In genomic region chr7:16740623-16740953, GRCh38 we compare ENCODE assay signal across 3 cellular contexts.
TF ChIP-seq lines count a peak whose summit lies in the region.

No MANE protein-coding gene starts in this region.

TF ChIP-seq in A549, 52 proteins besides CTCF, POLR2A, EP300 and RAD21:
- TF ChIP-seq TFCP2L1 (CRISPR knock-in tag; IDR thresholded peaks at IDR 0.05) (no peak), FOXS1 (CRISPR knock-in tag; IDR thresholded peaks at IDR 0.05) (no peak), TP53 (CRISPR knock-in tag; IDR thresholded peaks at IDR 0.05) (no peak), NR3C1 (IDR thresholded peaks at IDR 0.05) (no peak), ZFP36 (IDR thresholded peaks at IDR 0.05; ENCODE audit: borderline replicate concordance, partially characterized antibody) (no peak), MAZ (IDR thresholded peaks at IDR 0.05; ENCODE audit: borderline replicate concordance, low read depth, low read length) (no peak), HOXB5 (CRISPR knock-in tag; IDR thresholded peaks at IDR 0.05) (no peak), KDM1A (IDR thresholded peaks at IDR 0.05; ENCODE audit: low read depth) (no peak), FOSB (CRISPR knock-in tag; IDR thresholded peaks at IDR 0.05) (no peak), CEBPB (IDR thresholded peaks at IDR 0.05) (no peak), CBX2 (IDR thresholded peaks at IDR 0.05; ENCODE audit: borderline replicate concordance, low read depth) (no peak)
- TF ChIP-seq, protein P1, sequence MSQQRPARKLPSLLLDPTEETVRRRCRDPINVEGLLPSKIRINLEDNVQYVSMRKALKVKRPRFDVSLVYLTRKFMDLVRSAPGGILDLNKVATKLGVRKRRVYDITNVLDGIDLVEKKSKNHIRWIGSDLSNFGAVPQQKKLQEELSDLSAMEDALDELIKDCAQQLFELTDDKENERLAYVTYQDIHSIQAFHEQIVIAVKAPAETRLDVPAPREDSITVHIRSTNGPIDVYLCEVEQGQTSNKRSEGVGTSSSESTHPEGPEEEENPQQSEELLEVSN (IDR thresholded peaks at IDR 0.05; ENCODE audit: borderline replicate concordance, low read depth) = no peak
- TF ChIP-seq, protein P2, sequence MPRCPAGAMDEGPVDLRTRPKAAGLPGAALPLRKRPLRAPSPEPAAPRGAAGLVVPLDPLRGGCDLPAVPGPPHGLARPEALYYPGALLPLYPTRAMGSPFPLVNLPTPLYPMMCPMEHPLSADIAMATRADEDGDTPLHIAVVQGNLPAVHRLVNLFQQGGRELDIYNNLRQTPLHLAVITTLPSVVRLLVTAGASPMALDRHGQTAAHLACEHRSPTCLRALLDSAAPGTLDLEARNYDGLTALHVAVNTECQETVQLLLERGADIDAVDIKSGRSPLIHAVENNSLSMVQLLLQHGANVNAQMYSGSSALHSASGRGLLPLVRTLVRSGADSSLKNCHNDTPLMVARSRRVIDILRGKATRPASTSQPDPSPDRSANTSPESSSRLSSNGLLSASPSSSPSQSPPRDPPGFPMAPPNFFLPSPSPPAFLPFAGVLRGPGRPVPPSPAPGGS (IDR thresholded peaks at IDR 0.05) = no peak

TF ChIP-seq in HCT116, 20 proteins besides CTCF, POLR2A, EP300 and RAD21:
- TF ChIP-seq, protein P3, sequence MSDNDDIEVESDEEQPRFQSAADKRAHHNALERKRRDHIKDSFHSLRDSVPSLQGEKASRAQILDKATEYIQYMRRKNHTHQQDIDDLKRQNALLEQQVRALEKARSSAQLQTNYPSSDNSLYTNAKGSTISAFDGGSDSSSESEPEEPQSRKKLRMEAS (IDR thresholded peaks at IDR 0.05) = no peak
- TF ChIP-seq REST (IDR thresholded peaks at IDR 0.05; ENCODE audit: low read depth) = no peak
- no peak for TF ChIP-seq POLR2AphosphoS5 (IDR thresholded peaks at IDR 0.05; ENCODE audit: low read depth, low read length)
- TF ChIP-seq FOSL1 (IDR thresholded peaks at IDR 0.05; ENCODE audit: low read depth) = no peak
- TF ChIP-seq SRF (IDR thresholded peaks at IDR 0.05; ENCODE audit: low read depth) = no peak
- no peak for TF ChIP-seq TCF7L2 (IDR thresholded peaks at IDR 0.05; ENCODE audit: borderline replicate concordance, extremely low read depth, insufficient read depth, insufficient read length)
- TF ChIP-seq JUND (IDR thresholded peaks at IDR 0.05) = no peak; the same call in 1 of the 2 replicates
- no peak for TF ChIP-seq SP1 (IDR thresholded peaks at IDR 0.05; ENCODE audit: low read depth)
- TF ChIP-seq ATF3 (IDR thresholded peaks at IDR 0.05) = no peak
- no peak for TF ChIP-seq EZH2phosphoT487 (IDR thresholded peaks at IDR 0.05; ENCODE audit: borderline replicate concordance)
- no peak for TF ChIP-seq ELF1 (IDR thresholded peaks at IDR 0.05; ENCODE audit: borderline replicate concordance, low read depth)
- TF ChIP-seq EZH2 (IDR thresholded peaks at IDR 0.05) = no peak
- TF ChIP-seq ZFX (IDR thresholded peaks at IDR 0.05) = no peak
- TF ChIP-seq YY1 (IDR thresholded peaks at IDR 0.05; ENCODE audit: extremely low read depth, insufficient replicate concordance, low read depth, low read length) = no peak
- TF ChIP-seq CBX3 (IDR thresholded peaks at IDR 0.05; ENCODE audit: low read depth) = no peak
- no peak for TF ChIP-seq CEBPB (IDR thresholded peaks at IDR 0.05; ENCODE audit: low read depth)
- TF ChIP-seq SIN3A (IDR thresholded peaks at IDR 0.05; ENCODE audit: low read depth) = no peak
- TF ChIP-seq EGR1 (IDR thresholded peaks at IDR 0.05; ENCODE audit: low read depth) = no peak

TF ChIP-seq in endothelial cell of umbilical vein, 7 proteins besides CTCF, POLR2A, EP300 and RAD21:
- TF ChIP-seq POLR2AphosphoS5 (IDR thresholded peaks at IDR 0.05; ENCODE audit: insufficient read depth, low read depth, low read length) = no peak
- no peak for TF ChIP-seq JUN (IDR thresholded peaks at IDR 0.05; ENCODE audit: borderline replicate concordance, insufficient read depth, insufficient read length, low read depth)
- no peak for TF ChIP-seq FOS (IDR thresholded peaks at IDR 0.05; ENCODE audit: borderline replicate concordance, insufficient read depth, low read length)
- TF ChIP-seq, protein P3 (IDR thresholded peaks at IDR 0.05; ENCODE audit: insufficient read depth, insufficient read length) = no peak
- TF ChIP-seq GATA2 (IDR thresholded peaks at IDR 0.05; ENCODE audit: insufficient read depth, insufficient read length, low read depth, low read length) = no peak
- no peak for TF ChIP-seq EZH2 (IDR thresholded peaks at IDR 0.05; ENCODE audit: borderline replicate concordance, low read depth, low read length, severe bottlenecking)
- no peak for TF ChIP-seq MYC (IDR thresholded peaks at IDR 0.05; ENCODE audit: low read depth, low read length)
